In genomic region chr21:42688226-42688840, GRCh38 we compare ENCODE assay signal across 22 cellular contexts.
"Had no signal": no experiment of that assay in that cellular context is flagged by ENCODE, and none has a peak within 500 bp of the region (broad histone marks: within the 10 kb centered on the region; RNA-seq: fewer than 3 reads in every experiment).

No MANE protein-coding gene starts in this region.

- H3K4me3 Mint-ChIP-seq: naive thymus-derived CD8-positive, alpha-beta T cell; stimulated activated effector memory CD8-positive, alpha-beta T cell treated with anti-CD3 and anti-CD28 coated beads, Interleukin-12 subunit alpha, Interleukin-12 subunit beta, amount 100 ng/mL, for 72 hours; stimulated activated naive CD8-positive, alpha-beta T cell treated with anti-CD3 and anti-CD28 coated beads, Interleukin-15, amount 100 ng/mL, for 72 hours had no signal

- H2AFZ ChIP-seq: hepatocyte, parathyroid adenoma had no signal

- H3K27me3 ChIP-seq: hepatocyte, right atrium auricular region, tibial nerve, upper lobe of left lung had no signal

- H3K27ac ChIP-seq: heart right ventricle, hepatocyte, left lung, lower lobe of right lung, parathyroid adenoma, right atrium auricular region, skin epidermis, tibial nerve, upper lobe of left lung had no signal

- H3K36me3 ChIP-seq: left lung, lower lobe of right lung, right atrium auricular region, upper lobe of left lung had no signal

- ATAC-seq: left lung; naive thymus-derived CD8-positive, alpha-beta T cell; sciatic nerve; stimulated activated effector memory CD8-positive, alpha-beta T cell treated with anti-CD3 and anti-CD28 coated beads, Interleukin-12 subunit alpha, Interleukin-12 subunit beta, amount 100 ng/mL, for 72 hours; stimulated activated naive CD8-positive, alpha-beta T cell treated with anti-CD3 and anti-CD28 coated beads, Interleukin-15, amount 100 ng/mL, for 72 hours had no signal

- H3K4me2 ChIP-seq: hepatocyte had no signal

- H3K27me3 Mint-ChIP-seq: naive thymus-derived CD8-positive, alpha-beta T cell; progenitor cell of endocrine pancreas; stimulated activated naive CD8-positive, alpha-beta T cell treated with anti-CD3 and anti-CD28 coated beads, Interleukin-15, amount 100 ng/mL, for 72 hours had no signal

- H3K4me1 ChIP-seq: lower lobe of right lung, parathyroid adenoma, right atrium auricular region had no signal

- H3K36me3 Mint-ChIP-seq: stimulated activated effector memory CD8-positive, alpha-beta T cell treated with anti-CD3 and anti-CD28 coated beads, Interleukin-12 subunit alpha, Interleukin-12 subunit beta, amount 100 ng/mL, for 72 hours had no signal

- DNase-seq: heart right ventricle; islet precursor cell; kidney glomerular epithelial cell; lower lobe of right lung; mammary epithelial cell; mesenchymal stem cell; nucleus accumbens; stimulated activated CD4-positive, alpha-beta T cell treated with anti-CD3 and anti-CD28 coated beads, Interleukin-4, amount 100 ng/mL, for 24 hours; stimulated activated naive CD4-positive, alpha-beta T cell; stimulated activated naive CD8-positive, alpha-beta T cell treated with anti-CD3 and anti-CD28 coated beads, Interleukin-15, amount 100 ng/mL, for 72 hours; substantia nigra had no signal

- H3K9me3 ChIP-seq: heart right ventricle, left lung, lower lobe of right lung, right atrium auricular region, tibial nerve, upper lobe of left lung had no signal

- H3K9me3 Mint-ChIP-seq: naive thymus-derived CD8-positive, alpha-beta T cell; stimulated activated effector memory CD8-positive, alpha-beta T cell treated with anti-CD3 and anti-CD28 coated beads, Interleukin-12 subunit alpha, Interleukin-12 subunit beta, amount 100 ng/mL, for 72 hours; stimulated activated naive CD8-positive, alpha-beta T cell treated with anti-CD3 and anti-CD28 coated beads, Interleukin-15, amount 100 ng/mL, for 72 hours had no signal

- H3K79me2 ChIP-seq: hepatocyte, parathyroid adenoma had no signal

- H3K4me3 ChIP-seq: heart right ventricle, hepatocyte, left lung, lower lobe of right lung, right atrium auricular region, skin epidermis, tibial nerve, upper lobe of left lung had no signal

- H3K27ac Mint-ChIP-seq: stimulated activated effector memory CD8-positive, alpha-beta T cell treated with anti-CD3 and anti-CD28 coated beads, Interleukin-12 subunit alpha, Interleukin-12 subunit beta, amount 100 ng/mL, for 72 hours; stimulated activated naive CD8-positive, alpha-beta T cell treated with anti-CD3 and anti-CD28 coated beads, Interleukin-15, amount 100 ng/mL, for 72 hours had no signal
